1 cellular context compared by ENCODE assay signal in genomic region chr1:182616130-182617074, GRCh38.
A peak's percentile ranks its signal among the peaks of the same experiment; 100 is the strongest.
TF ChIP-seq lines count a peak whose summit lies in the region.

No MANE protein-coding gene starts in this region.

TF ChIP-seq in HCT116, 20 proteins besides CTCF, POLR2A, EP300 and RAD21 (continued from another document):
- TF ChIP-seq ATF3 (IDR thresholded peaks at IDR 0.05) (peak; percentile 70; the same call in 1 of the 2 replicates), CEBPB (IDR thresholded peaks at IDR 0.05; ENCODE audit: low read depth) (peak; percentile 94)
